10 cellular contexts compared by ENCODE assay signal in the genomic region with DNA sequence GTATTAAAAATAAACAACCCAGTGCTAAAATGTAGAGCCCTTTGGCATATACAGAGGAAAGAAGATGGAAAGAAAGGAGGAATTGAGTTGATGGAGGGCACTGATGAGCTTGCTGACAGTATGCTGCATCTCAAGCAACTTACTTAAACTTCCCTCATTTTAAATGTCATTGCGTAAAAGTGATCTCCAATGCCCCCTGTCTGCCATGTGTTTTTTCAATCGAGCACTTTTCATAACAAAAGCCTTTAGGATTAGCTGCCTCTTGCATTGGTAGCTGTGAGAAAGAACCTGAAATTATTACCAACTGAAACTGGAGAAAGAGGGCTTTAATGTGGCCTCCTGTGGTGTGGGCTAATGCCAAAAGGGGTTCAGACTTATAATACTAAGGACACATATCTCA.
DNase-seq lines count a peak whose midpoint lies in the region; ATAC-seq, FAIRE-seq and TF ChIP-seq lines count a peak whose summit lies in the region.
"Had no signal": no experiment of that assay in that cellular context is flagged by ENCODE, and none has a peak within 500 bp of the region (broad histone marks: within the 10 kb centered on the region; RNA-seq: fewer than 3 reads in every experiment).

No MANE protein-coding gene starts in this region.

- no peak overlapping the region for H3K27ac Mint-ChIP-seq in WTC11

- no peak for FAIRE-seq in D721Med (lab: Jason Lieb, UNC)
- FAIRE-seq: urothelium cell line had no signal

- peak; percentile 15 for TF ChIP-seq CTCF in D721Med (IDR thresholded peaks at IDR 0.05; ENCODE audit: insufficient read depth, missing control alignments)
- TF ChIP-seq CTCF in WTC11 (IDR thresholded peaks at IDR 0.05), result no peak

- peaks cover 31% of the 10 kb centered on the region for H3K4me1 Mint-ChIP-seq in WTC11

- CTCF ChIA-PET in WTC11 (lab: Charles Lee), result interaction anchor here (1.1 to 1.7 kb wide), 5 partner anchors 41 to 566 kb away, joined by 3 to 13 read pairs (median 5); no protein-coding TSS in a partner anchor

- peaks cover 5% of the 10 kb centered on the region for H3K9me3 Mint-ChIP-seq in WTC11

- POLR2A ChIA-PET in WTC11 (lab: Charles Lee), result no interaction called here

- no peaks in the 10 kb centered on the region for H3K36me3 Mint-ChIP-seq in WTC11

- no peak overlapping the region for H3K4me3 Mint-ChIP-seq in WTC11

- no peaks in the 10 kb centered on the region for H3K27me3 Mint-ChIP-seq in WTC11 (ENCODE audit: low read depth)

- DNase-seq in D721Med (ENCODE audit: insufficient read length, low spot score) (no peak), KG1 (lab: John Stamatoyannopoulos, UW) (peak; percentile 2), WTC11 (ENCODE audit: low spot score) (no peak), myocyte (ENCODE audit: low read depth) (peak; percentile 45), NCI-H510A (lab: John Stamatoyannopoulos, UW) (no peak), NCI-H526 treated with DMSO at 0.1 percent for 48 hours (lab: John Stamatoyannopoulos, UW) (no peak)
- DNase-seq: MG63 had no signal

- peak; percentile 42 for ATAC-seq in WTC11
- ATAC-seq in HG03025 (IDR thresholded peaks at IDR 0.05; ENCODE audit: low FRiP score, unreplicated experiment), result no peak
- ATAC-seq in HG03108 (IDR thresholded peaks at IDR 0.05; ENCODE audit: unreplicated experiment), result no peak

TF ChIP-seq in WTC11, 78 proteins besides CTCF, POLR2A, EP300 and RAD21:
- TF ChIP-seq ZNF671 (CRISPR knock-in tag; IDR thresholded peaks at IDR 0.05), result no peak
- TF ChIP-seq RORB (CRISPR knock-in tag; IDR thresholded peaks at IDR 0.05), result no peak
- TF ChIP-seq ZNF423 (CRISPR knock-in tag; IDR thresholded peaks at IDR 0.05), result no peak
- TF ChIP-seq, protein P1, sequence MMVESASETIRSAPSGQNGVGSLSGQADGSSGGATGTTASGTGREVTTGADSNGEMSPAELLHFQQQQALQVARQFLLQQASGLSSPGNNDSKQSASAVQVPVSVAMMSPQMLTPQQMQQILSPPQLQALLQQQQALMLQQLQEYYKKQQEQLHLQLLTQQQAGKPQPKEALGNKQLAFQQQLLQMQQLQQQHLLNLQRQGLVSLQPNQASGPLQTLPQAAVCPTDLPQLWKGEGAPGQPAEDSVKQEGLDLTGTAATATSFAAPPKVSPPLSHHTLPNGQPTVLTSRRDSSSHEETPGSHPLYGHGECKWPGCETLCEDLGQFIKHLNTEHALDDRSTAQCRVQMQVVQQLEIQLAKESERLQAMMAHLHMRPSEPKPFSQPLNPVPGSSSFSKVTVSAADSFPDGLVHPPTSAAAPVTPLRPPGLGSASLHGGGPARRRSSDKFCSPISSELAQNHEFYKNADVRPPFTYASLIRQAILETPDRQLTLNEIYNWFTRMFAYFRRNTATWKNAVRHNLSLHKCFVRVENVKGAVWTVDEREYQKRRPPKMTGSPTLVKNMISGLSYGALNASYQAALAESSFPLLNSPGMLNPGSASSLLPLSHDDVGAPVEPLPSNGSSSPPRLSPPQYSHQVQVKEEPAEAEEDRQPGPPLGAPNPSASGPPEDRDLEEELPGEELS (CRISPR knock-in tag; IDR thresholded peaks at IDR 0.05), result no peak
- TF ChIP-seq, protein P2, sequence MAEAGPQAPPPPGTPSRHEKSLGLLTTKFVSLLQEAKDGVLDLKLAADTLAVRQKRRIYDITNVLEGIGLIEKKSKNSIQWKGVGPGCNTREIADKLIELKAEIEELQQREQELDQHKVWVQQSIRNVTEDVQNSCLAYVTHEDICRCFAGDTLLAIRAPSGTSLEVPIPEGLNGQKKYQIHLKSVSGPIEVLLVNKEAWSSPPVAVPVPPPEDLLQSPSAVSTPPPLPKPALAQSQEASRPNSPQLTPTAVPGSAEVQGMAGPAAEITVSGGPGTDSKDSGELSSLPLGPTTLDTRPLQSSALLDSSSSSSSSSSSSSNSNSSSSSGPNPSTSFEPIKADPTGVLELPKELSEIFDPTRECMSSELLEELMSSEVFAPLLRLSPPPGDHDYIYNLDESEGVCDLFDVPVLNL (CRISPR knock-in tag; IDR thresholded peaks at IDR 0.05; ENCODE audit: borderline replicate concordance, low read depth), result no peak
- TF ChIP-seq ZNF219 (CRISPR knock-in tag; IDR thresholded peaks at IDR 0.05; ENCODE audit: borderline replicate concordance), result no peak
- TF ChIP-seq, protein P3, sequence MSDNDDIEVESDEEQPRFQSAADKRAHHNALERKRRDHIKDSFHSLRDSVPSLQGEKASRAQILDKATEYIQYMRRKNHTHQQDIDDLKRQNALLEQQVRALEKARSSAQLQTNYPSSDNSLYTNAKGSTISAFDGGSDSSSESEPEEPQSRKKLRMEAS (CRISPR knock-in tag; IDR thresholded peaks at IDR 0.05), result no peak
- TF ChIP-seq NFE2L1 (CRISPR knock-in tag; IDR thresholded peaks at IDR 0.05), result no peak
- TF ChIP-seq ZNF263 (CRISPR knock-in tag; IDR thresholded peaks at IDR 0.05; ENCODE audit: low read depth), result no peak
- TF ChIP-seq, protein P4, sequence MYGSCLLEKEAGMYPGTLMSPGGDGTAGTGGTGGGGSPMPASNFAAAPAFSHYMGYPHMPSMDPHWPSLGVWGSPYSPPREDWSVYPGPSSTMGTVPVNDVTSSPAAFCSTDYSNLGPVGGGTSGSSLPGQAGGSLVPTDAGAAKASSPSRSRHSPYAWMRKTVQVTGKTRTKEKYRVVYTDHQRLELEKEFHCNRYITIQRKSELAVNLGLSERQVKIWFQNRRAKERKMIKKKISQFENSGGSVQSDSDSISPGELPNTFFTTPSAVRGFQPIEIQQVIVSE (CRISPR knock-in tag; IDR thresholded peaks at IDR 0.05; ENCODE audit: borderline replicate concordance), result no peak
- no peak for TF ChIP-seq ETV6 (CRISPR knock-in tag; IDR thresholded peaks at IDR 0.05)
- TF ChIP-seq TP53 (CRISPR knock-in tag; IDR thresholded peaks at IDR 0.05), result no peak
- TF ChIP-seq, protein P5, sequence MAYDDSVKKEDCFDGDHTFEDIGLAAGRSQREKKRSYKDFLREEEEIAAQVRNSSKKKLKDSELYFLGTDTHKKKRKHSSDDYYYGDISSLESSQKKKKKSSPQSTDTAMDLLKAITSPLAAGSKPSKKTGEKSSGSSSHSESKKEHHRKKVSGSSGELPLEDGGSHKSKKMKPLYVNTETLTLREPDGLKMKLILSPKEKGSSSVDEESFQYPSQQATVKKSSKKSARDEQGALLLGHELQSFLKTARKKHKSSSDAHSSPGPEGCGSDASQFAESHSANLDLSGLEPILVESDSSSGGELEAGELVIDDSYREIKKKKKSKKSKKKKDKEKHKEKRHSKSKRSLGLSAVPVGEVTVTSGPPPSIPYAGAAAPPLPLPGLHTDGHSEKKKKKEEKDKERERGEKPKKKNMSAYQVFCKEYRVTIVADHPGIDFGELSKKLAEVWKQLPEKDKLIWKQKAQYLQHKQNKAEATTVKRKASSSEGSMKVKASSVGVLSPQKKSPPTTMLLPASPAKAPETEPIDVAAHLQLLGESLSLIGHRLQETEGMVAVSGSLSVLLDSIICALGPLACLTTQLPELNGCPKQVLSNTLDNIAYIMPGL (CRISPR knock-in tag; IDR thresholded peaks at IDR 0.05), result no peak
- TF ChIP-seq IRF2 (CRISPR knock-in tag; IDR thresholded peaks at IDR 0.05; ENCODE audit: borderline replicate concordance, low read depth), result no peak
- TF ChIP-seq ZNF317 (CRISPR knock-in tag; IDR thresholded peaks at IDR 0.05; ENCODE audit: borderline replicate concordance, low read depth), result no peak
- TF ChIP-seq, protein P6, sequence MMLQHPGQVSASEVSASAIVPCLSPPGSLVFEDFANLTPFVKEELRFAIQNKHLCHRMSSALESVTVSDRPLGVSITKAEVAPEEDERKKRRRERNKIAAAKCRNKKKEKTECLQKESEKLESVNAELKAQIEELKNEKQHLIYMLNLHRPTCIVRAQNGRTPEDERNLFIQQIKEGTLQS (CRISPR knock-in tag; conservative IDR thresholded peaks at IDR 0.05), result no peak
- TF ChIP-seq JAZF1 (CRISPR knock-in tag; IDR thresholded peaks at IDR 0.05), result no peak
- no peak for TF ChIP-seq CREM (CRISPR knock-in tag; IDR thresholded peaks at IDR 0.05)
- TF ChIP-seq, protein P7, sequence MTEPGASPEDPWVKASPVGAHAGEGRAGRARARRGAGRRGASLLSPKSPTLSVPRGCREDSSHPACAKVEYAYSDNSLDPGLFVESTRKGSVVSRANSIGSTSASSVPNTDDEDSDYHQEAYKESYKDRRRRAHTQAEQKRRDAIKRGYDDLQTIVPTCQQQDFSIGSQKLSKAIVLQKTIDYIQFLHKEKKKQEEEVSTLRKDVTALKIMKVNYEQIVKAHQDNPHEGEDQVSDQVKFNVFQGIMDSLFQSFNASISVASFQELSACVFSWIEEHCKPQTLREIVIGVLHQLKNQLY (CRISPR knock-in tag; IDR thresholded peaks at IDR 0.05), result no peak
TF ChIP-seq in WTC11: peak in this region for 0.

Comparison
In these comparisons a context has a peak if more than half of its experiments do, and no peak if none do; other contexts are left out.
1. DNase-seq: peak in KG1 (single experiment) and myocyte (single experiment); none in D721Med (single experiment), WTC11 (single experiment), NCI-H510A (single experiment) and NCI-H526 treated with DMSO at 0.1 percent for 48 hours (single experiment).